ENCODE assay signal across 28 cellular contexts in genomic region chrX:31337332-31337731, GRCh38.
DNase-seq lines count a peak whose midpoint lies in the region; ATAC-seq, FAIRE-seq and TF ChIP-seq lines count a peak whose summit lies in the region.
"Had no signal": no experiment of that assay in that cellular context is flagged by ENCODE, and none has a peak within 500 bp of the region (broad histone marks: within the 10 kb centered on the region; RNA-seq: fewer than 3 reads in every experiment).

No MANE protein-coding gene starts in this region.

- intact Hi-C loops in heart left ventricle (cut with DNase I): no loop called here
- intact Hi-C loops in pancreas (cut with DNase I): no loop called here

- H3K4me1 ChIP-seq in ACC112 (ENCODE audit: control insufficient read depth, insufficient read depth, low read length, unreplicated experiment) (peaks cover 26% of the 10 kb centered on the region), heart left ventricle (peaks cover 0 to 21% (median 0%) of the 10 kb centered on the region in 12 donors), pancreas (no peaks in the 10 kb centered on the region)
- H3K4me1 ChIP-seq: BLaER1 treated with 17β-estradiol and CSF1 and Interleukin-3, amounts not matched to agents 10 nM and 100 nM; stomach; transverse colon had no signal

- 54 to 78% (median 63%) methylated on average over 2 of the region's 2 CpGs for WGBS in heart left ventricle, 4 donors
- 53 to 56% methylated on average over 2 of the region's 2 CpGs for WGBS in pancreas, 2 donors

- H3K9me3 ChIP-seq in heart left ventricle (no peaks in the 10 kb centered on the region), pancreas (no peaks in the 10 kb centered on the region)
- H3K9me3 ChIP-seq: stomach, transverse colon had no signal

- H2AFZ ChIP-seq in ACC112 (ENCODE audit: low read length, unreplicated experiment): peak overlapping the region; percentile 60

- H3K27me3 ChIP-seq in ACC112 (ENCODE audit: insufficient read depth, low read length) (no peaks in the 10 kb centered on the region), heart left ventricle (no peaks in the 10 kb centered on the region), pancreas (no peaks in the 10 kb centered on the region)
- H3K27me3 ChIP-seq: stomach, transverse colon had no signal

- ATAC-seq in heart left ventricle (no peak), pancreas (no peak)

- FAIRE-seq in pancreas (lab: Jason Lieb, UNC): peak; percentile 29
- FAIRE-seq: GM19239, H54, keratinocyte, small intestine had no signal

- no peak for TF ChIP-seq POLR2A in heart left ventricle (IDR thresholded peaks at IDR 0.05)

- TF ChIP-seq CTCF in heart left ventricle (IDR thresholded peaks at IDR 0.05) (no peak), pancreas (IDR thresholded peaks at IDR 0.05) (no peak)

- H3K27ac ChIP-seq in ACC112 (ENCODE audit: low read depth, low read length) (no peak overlapping the region), angular gyrus (ENCODE audit: low read depth, low read length) (peak overlapping the region; percentile 16), heart left ventricle (peak overlapping the region in 10 of 12 donors; percentile 24 to 72 (median 46)), pancreas (no peak overlapping the region)
- H3K27ac ChIP-seq: BLaER1 treated with 17β-estradiol and CSF1 and Interleukin-3, amounts not matched to agents 10 nM and 100 nM; stomach had no signal

- no peaks in the 10 kb centered on the region for H3K36me3 ChIP-seq in ACC112 (ENCODE audit: insufficient read depth, low read length)
- no peaks in the 10 kb centered on the region for H3K36me3 ChIP-seq in heart left ventricle
- no peaks in the 10 kb centered on the region for H3K36me3 ChIP-seq in pancreas
- H3K36me3 ChIP-seq: BLaER1 treated with 17β-estradiol and CSF1 and Interleukin-3, amounts not matched to agents 10 nM and 100 nM; stomach; transverse colon had no signal

- H3K79me2 ChIP-seq in ACC112 (ENCODE audit: control insufficient read depth, insufficient read depth, low read length, unreplicated experiment): no peaks in the 10 kb centered on the region

- H3K4me3 ChIP-seq in ACC112 (ENCODE audit: low read depth, low read length) (no peak overlapping the region), heart left ventricle (no peak overlapping the region), pancreas (no peak overlapping the region)
- H3K4me3 ChIP-seq: BLaER1 treated with 17β-estradiol and CSF1 and Interleukin-3, amounts not matched to agents 10 nM and 100 nM; lung; stomach; transverse colon had no signal

- no peak for DNase-seq in heart left ventricle
- DNase-seq in pancreas: no peak
- DNase-seq in activated CD4-positive, alpha-beta T cell treated with anti-CD3 and anti-CD28 coated beads for 1 hour: no peak
- no peak for DNase-seq in hippocampal formation (lab: John Stamatoyannopoulos, UW)
- no peak for DNase-seq in activated CD4-positive, CD25-positive, alpha-beta regulatory T cell (lab: John Stamatoyannopoulos, UW)
- DNase-seq in HuH-7.5 (ENCODE audit: low spot score): no peak
- DNase-seq: activated CD4-positive, alpha-beta memory T cell treated with anti-CD3 and anti-CD28 coated beads for 36 hours; activated CD8-positive, alpha-beta memory T cell treated with anti-CD3 and anti-CD28 coated beads, Interleukin-2, amount 50 U/mL, for 48 hours; activated naive CD4-positive, alpha-beta T cell treated with anti-CD3 and anti-CD28 coated beads, Interleukin-2, amount 50 U/mL, for 16 hours; anterior cingulate cortex; COR-L47; dermis blood vessel endothelial cell; NCI-H1105; NCI-H187 treated with DMSO at 0.1 percent for 48 hours; NCI-H526; SIG-M5; small intestine; stimulated activated CD8-positive, alpha-beta memory T cell treated with anti-CD3 and anti-CD28 coated beads, Interleukin-4, amount 100 ng/mL, for 48 hours; stomach; T-helper 1 cell; transverse colon had no signal

Comparison
In these comparisons a context has a peak if more than half of its experiments do, and no peak if none do; other contexts are left out.
1. H3K27ac ChIP-seq: peak in angular gyrus (single experiment) and heart left ventricle (10 of 12); none in ACC112 (single experiment) and pancreas (0 of 4).